In the genomic region with DNA sequence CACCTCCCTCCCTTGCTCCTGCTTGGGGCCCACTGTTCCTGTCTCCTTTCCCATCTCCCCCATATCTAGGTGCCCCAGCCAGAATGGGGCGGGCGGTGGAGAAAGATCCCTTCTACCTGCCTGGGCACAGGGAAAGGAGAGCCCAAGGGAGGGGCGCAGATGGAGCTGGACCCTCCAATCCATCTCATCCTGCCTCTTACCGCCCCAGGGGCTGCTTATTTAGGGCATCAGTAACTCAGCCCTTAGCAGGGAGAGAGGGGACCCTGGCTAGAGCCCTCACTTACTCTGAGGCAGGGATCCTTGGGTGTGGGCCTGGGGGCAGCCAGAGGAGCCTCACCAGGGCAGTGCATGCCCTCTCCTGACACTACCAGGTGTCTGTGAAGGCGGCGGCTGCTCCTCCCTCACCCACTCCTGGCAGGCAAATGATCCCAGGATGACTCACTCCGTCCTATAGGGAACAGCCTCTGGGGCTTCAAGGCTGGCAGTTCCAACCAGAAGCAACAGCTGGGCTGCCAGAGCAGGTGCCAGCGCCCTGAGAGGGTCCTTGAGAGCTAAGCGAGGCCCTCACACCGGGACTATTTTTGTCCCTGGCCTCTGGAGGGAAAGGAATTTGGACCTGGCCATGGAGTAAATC, we compare ENCODE assay signal across 9 cellular contexts.
DNase-seq lines count a peak whose midpoint lies in the region; ATAC-seq and TF ChIP-seq lines count a peak whose summit lies in the region.
"Had no signal": no experiment of that assay in that cellular context is flagged by ENCODE, and none has a peak within 500 bp of the region (broad histone marks: within the 10 kb centered on the region; RNA-seq: fewer than 3 reads in every experiment).

No MANE protein-coding gene starts in this region.

- in situ Hi-C loops in ACHN (cut with HindIII; ENCODE audit: low pct_ligation_motif_present, low pct_unique_long_range_greater_than_20kb, low sequenced_read_pairs): no loop called here

- H3K4me3 Mint-ChIP-seq in T-helper 2 cell treated with Interferon-gamma antibody and Interleukin-4, amounts not matched to agents 5 μg/mL and 100 μg/mL, for 36 hours: no peak overlapping the region
- H3K4me3 Mint-ChIP-seq: activated T-helper 1 cell treated with anti-CD3 and anti-CD28 coated beads, Interleukin-12 subunit alpha, Interleukin-12 subunit beta, Interleukin-2, Interleukin-4 antibody, amounts not matched to agents 30 ng/mL and 10 ng/mL and 1 ng/mL, durations not matched to agents 14 hours and 24 hours and 36 hours had no signal

- peaks cover 31% of the 10 kb centered on the region for H3K4me1 ChIP-seq in adipocyte (ENCODE audit: control insufficient read depth, insufficient read depth, low read length)

- TF ChIP-seq POLR2A in GM18505 (IDR thresholded peaks at IDR 0.05; ENCODE audit: borderline replicate concordance, extremely low read depth, insufficient read depth, insufficient read length): no peak

- no peak for ATAC-seq in GM18505 (IDR thresholded peaks at IDR 0.05; ENCODE audit: unreplicated experiment)
- ATAC-seq in HG03039 (IDR thresholded peaks at IDR 0.05; ENCODE audit: unreplicated experiment): no peak

- no peaks in the 10 kb centered on the region for H3K36me3 ChIP-seq in adipocyte (ENCODE audit: control insufficient read depth, insufficient read depth, low read length, severe bottlenecking)

- no peak overlapping the region for H3K4me3 ChIP-seq in adipocyte (ENCODE audit: low read length)

- DNase-seq in ACHN (peak; percentile 83), NCI-H1105 (lab: John Stamatoyannopoulos, UW) (peak; percentile 47), adipocyte (ENCODE audit: low read depth) (peak; percentile 69), kidney tubule cell (ENCODE audit: low spot score) (peak; percentile 87), AML-193 (lab: John Stamatoyannopoulos, UW) (no peak)
- no peak for DNase-seq in T-helper 2 cell treated with Interferon-gamma antibody and Interleukin-4, amounts not matched to agents 5 μg/mL and 100 μg/mL, for 36 hours (ENCODE audit: low spot score)

- no peaks in the 10 kb centered on the region for H3K4me1 Mint-ChIP-seq in T-helper 2 cell treated with Interferon-gamma antibody and Interleukin-4, amounts not matched to agents 5 μg/mL and 100 μg/mL, for 36 hours (ENCODE audit: low read depth)

- no peaks in the 10 kb centered on the region for H3K36me3 Mint-ChIP-seq in T-helper 2 cell treated with Interferon-gamma antibody and Interleukin-4, amounts not matched to agents 5 μg/mL and 100 μg/mL, for 36 hours (ENCODE audit: low read depth)

- H3K27me3 ChIP-seq in adipocyte (replicated peaks; ENCODE audit: control insufficient read depth, insufficient read depth, low read length): no peaks in the 10 kb centered on the region

- H3K27ac Mint-ChIP-seq in T-helper 2 cell treated with Interferon-gamma antibody and Interleukin-4, amounts not matched to agents 5 μg/mL and 100 μg/mL, for 36 hours: no peak overlapping the region
- H3K27ac Mint-ChIP-seq: activated T-helper 1 cell treated with anti-CD3 and anti-CD28 coated beads, Interleukin-12 subunit alpha, Interleukin-12 subunit beta, Interleukin-2, Interleukin-4 antibody, amounts not matched to agents 30 ng/mL and 10 ng/mL and 1 ng/mL, durations not matched to agents 14 hours and 24 hours and 36 hours had no signal

- H3K9me3 ChIP-seq in adipocyte (ENCODE audit: control insufficient read depth, low read length): no peaks in the 10 kb centered on the region

- no peaks in the 10 kb centered on the region for H3K9me3 Mint-ChIP-seq in T-helper 2 cell treated with Interferon-gamma antibody and Interleukin-4, amounts not matched to agents 5 μg/mL and 100 μg/mL, for 36 hours
- H3K9me3 Mint-ChIP-seq: activated T-helper 1 cell treated with anti-CD3 and anti-CD28 coated beads, Interleukin-12 subunit alpha, Interleukin-12 subunit beta, Interleukin-2, Interleukin-4 antibody, amounts not matched to agents 30 ng/mL and 10 ng/mL and 1 ng/mL, durations not matched to agents 14 hours and 24 hours and 36 hours had no signal

- no peak overlapping the region for H3K9ac ChIP-seq in adipocyte (ENCODE audit: low read length)

- H3K27me3 Mint-ChIP-seq in T-helper 2 cell treated with Interferon-gamma antibody and Interleukin-4, amounts not matched to agents 5 μg/mL and 100 μg/mL, for 36 hours (ENCODE audit: low read depth): peaks cover 41% of the 10 kb centered on the region

Comparison
In these comparisons a context has a peak if more than half of its experiments do, and no peak if none do; other contexts are left out.
1. DNase-seq: peak in ACHN (single experiment), NCI-H1105 (single experiment), adipocyte (single experiment) and kidney tubule cell (single experiment); none in T-helper 2 cell treated with Interferon-gamma antibody and Interleukin-4, amounts not matched to agents 5 μg/mL and 100 μg/mL, for 36 hours (single experiment) and AML-193 (0 of 2).